Comparison of ENCODE assay signal across 14 cellular contexts in the genomic region with DNA sequence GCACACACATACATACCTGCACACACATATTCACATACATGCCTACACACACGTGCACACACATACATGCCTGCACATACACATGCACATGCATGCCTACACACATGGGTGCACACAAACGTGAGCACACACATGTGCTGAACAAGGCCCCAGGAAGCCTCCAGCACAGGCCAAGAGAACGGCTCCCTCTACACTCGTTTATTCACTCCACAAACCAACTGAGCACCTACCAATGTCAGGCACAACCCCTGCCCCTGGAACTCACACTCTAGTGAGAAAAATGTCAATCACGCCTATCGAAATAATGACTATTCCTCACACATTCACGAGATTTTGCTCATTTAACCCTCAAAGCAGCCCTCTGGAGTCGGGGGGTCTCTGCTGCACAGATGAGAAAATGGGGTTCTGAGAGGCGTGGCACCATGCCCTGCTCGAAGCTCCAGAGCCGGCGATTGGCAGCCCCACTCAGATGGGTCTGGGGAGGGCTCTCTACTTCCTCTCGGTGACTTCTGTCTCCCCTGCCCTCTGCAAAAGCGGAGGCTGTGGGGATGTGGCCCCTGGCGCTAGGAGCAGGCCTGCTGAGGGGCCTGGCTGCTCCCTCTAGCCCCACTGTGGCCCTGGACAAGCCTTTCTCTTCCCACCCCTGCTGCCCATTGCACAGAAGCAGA.
DNase-seq lines count a peak whose midpoint lies in the region; ATAC-seq, FAIRE-seq and TF ChIP-seq lines count a peak whose summit lies in the region.
"Had no signal": no experiment of that assay in that cellular context is flagged by ENCODE, and none has a peak within 500 bp of the region (broad histone marks: within the 10 kb centered on the region; RNA-seq: fewer than 3 reads in every experiment).

No MANE protein-coding gene starts in this region.

- H3K27me3 ChIP-seq in HepG2 (ENCODE audit: control insufficient read depth in 1 of 2, insufficient read depth in 2 of 2, low read length in 2 of 2) (peaks cover 5 to 10% of the 10 kb centered on the region in 2 experiments; a peak in 2 of 5 replicates), right lobe of liver (no peaks in the 10 kb centered on the region), H1 (replicated peaks in 1 of 4; ENCODE audit: control insufficient read depth in 3 of 4, extremely low read depth in 1 of 4, insufficient read depth in 3 of 4, low read length in 3 of 4) (no peaks in the 10 kb centered on the region; a peak in 1 of 7 replicates), body of pancreas (no peaks in the 10 kb centered on the region)

- H2BK5ac ChIP-seq in H1 (ENCODE audit: low read depth, low read length), result peak overlapping the region; percentile 18

- 39% methylated on average over 9 of the region's 15 CpGs for WGBS in HepG2 (ENCODE audit: low lambda C conversion rate)
- WGBS in right lobe of liver (ENCODE audit: insufficient coverage, low coverage, low lambda C conversion rate, missing lambda C conversion rate), result 60% methylated on average over 11 of the region's 15 CpGs
- 89% methylated on average over 15 of the region's 15 CpGs; no CpG with 5 or more reads in 1 of the 2 experiments for WGBS in H1 (ENCODE audit: extremely low coverage in 1 of 2, insufficient coverage in 1 of 2, insufficient read length in 1 of 2, insufficient replicate concordance in 2 of 2, low coverage in 1 of 2, low lambda C conversion rate in 2 of 2, missing lambda C conversion rate in 1 of 2), 2 experiments
- 61 to 71% methylated on average over 11 to 15 of the region's 15 CpGs for WGBS in body of pancreas, 2 donors

- TF ChIP-seq POLR2A in HepG2 (IDR thresholded peaks at IDR 0.05; ENCODE audit: insufficient read depth in 1 of 2, low read depth in 2 of 2, low read length in 2 of 2) (no peak), right lobe of liver (IDR thresholded peaks at IDR 0.05) (no peak), H1 (IDR thresholded peaks at IDR 0.05; ENCODE audit: control extremely low read depth in 1 of 2, low read depth in 2 of 2, low read length in 2 of 2) (no peak), body of pancreas (IDR thresholded peaks at IDR 0.05) (no peak)

- no peak overlapping the region for H4K8ac ChIP-seq in H1 (ENCODE audit: extremely low read depth, insufficient read depth, low read length)

- H3K4ac ChIP-seq in H1 (replicated peaks; ENCODE audit: insufficient read length, low read depth, low read length), result peak overlapping the region; percentile 47

- CTCF ChIA-PET in HepG2 (lab: Yijun Ruan, JAX; ENCODE audit: low intra/inter-chr PET ratio, low total read pairs) (no interaction called here), H1 (lab: Charles Lee; ENCODE audit: partially characterized antibody) (interaction anchor here (0.5 to 1.5 kb wide), 2 partner anchors 16 to 169 kb away, joined by 3 to 4 read pairs; no protein-coding TSS in a partner anchor)

- H4K5ac ChIP-seq in H1 (ENCODE audit: insufficient read length, low read depth, low read length), result no peak overlapping the region

- no peak overlapping the region; the same call in 1 of the 2 replicates for H2AK5ac ChIP-seq in H1 (ENCODE audit: low read depth, low read length)

- peak overlapping the region; percentile 51 for H2BK120ac ChIP-seq in H1 (replicated peaks; ENCODE audit: low read depth, low read length)

- no peak overlapping the region for H4K91ac ChIP-seq in H1 (replicated peaks; ENCODE audit: insufficient read length, low read length)

- DNase-seq in HepG2 (ENCODE audit: low spot score), result no peak
- DNase-seq in right lobe of liver, result no peak
- DNase-seq in SK-N-MC (ENCODE audit: low read depth, low spot score), result no peak
- DNase-seq in H1 (ENCODE audit: low read depth in 1 of 2, low spot score in 2 of 2), result no peak
- no peak for DNase-seq in NCI-H187 (lab: John Stamatoyannopoulos, UW)
- no peak for DNase-seq in NCI-H82 treated with DMSO at 0.1 percent for 48 hours (lab: John Stamatoyannopoulos, UW; ENCODE audit: unreplicated experiment)
- DNase-seq in body of pancreas, result no peak
- DNase-seq: AML-193, cortex of kidney, EL, HCEC 1CT, NCI-H1105 had no signal

- no TSS peak for BruUV-seq in HepG2 (replicated peaks; lab: Mats Ljungman, UMichigan)

- H3K9me3 ChIP-seq in HepG2 (ENCODE audit: low read length), result no peaks in the 10 kb centered on the region
- H3K9me3 ChIP-seq in right lobe of liver, result no peaks in the 10 kb centered on the region
- no peaks in the 10 kb centered on the region for H3K9me3 ChIP-seq in SK-N-MC (ENCODE audit: low read depth, low read length)
- no peaks in the 10 kb centered on the region for H3K9me3 ChIP-seq in H1 (ENCODE audit: insufficient read depth in 2 of 2, low read depth in 1 of 2, low read length in 1 of 2)
- H3K9me3 ChIP-seq in body of pancreas, result no peaks in the 10 kb centered on the region

- H3K4me1 ChIP-seq in HepG2 (ENCODE audit: insufficient read depth, low read length) (peaks cover 25% of the 10 kb centered on the region), right lobe of liver (no peaks in the 10 kb centered on the region), H1 (replicated peaks in 1 of 4; ENCODE audit: control insufficient read depth in 3 of 4, insufficient read depth in 4 of 4, low read length in 3 of 4) (peaks cover 0 to 14% (median 8%) of the 10 kb centered on the region in 4 experiments; a peak in 6 of 7 replicates), body of pancreas (no peaks in the 10 kb centered on the region)
- H3K4me1 ChIP-seq: parathyroid adenoma had no signal

- H3K14ac ChIP-seq in H1 (ENCODE audit: insufficient read length), result no peak overlapping the region

- no peak overlapping the region for H3K18ac ChIP-seq in H1 (ENCODE audit: extremely low read depth, low read length)

- no peak overlapping the region for H3K23ac ChIP-seq in H1 (ENCODE audit: insufficient read length)

- ATAC-seq in HepG2, result no peak
- no peak for ATAC-seq in right lobe of liver
- no peak for ATAC-seq in HG02610 (IDR thresholded peaks at IDR 0.05; ENCODE audit: unreplicated experiment)
- ATAC-seq in body of pancreas, result no peak

- no peaks in the 10 kb centered on the region for H3K79me2 ChIP-seq in HepG2 (ENCODE audit: insufficient read depth, low read length)
- no peaks in the 10 kb centered on the region for H3K79me2 ChIP-seq in H1 (ENCODE audit: control insufficient read depth in 1 of 2, insufficient read depth in 2 of 2, low read length in 2 of 2)
- H3K79me2 ChIP-seq: parathyroid adenoma had no signal

- H3K9ac ChIP-seq in HepG2 (ENCODE audit: insufficient read depth, low read depth, low read length) (no peak overlapping the region), SK-N-MC (ENCODE audit: insufficient read length) (no peak overlapping the region), H1 (replicated peaks in 1 of 4; ENCODE audit: extremely low read depth in 1 of 4, low read depth in 3 of 4, low read length in 3 of 4) (no peak overlapping the region)
- H3K9ac ChIP-seq: parathyroid adenoma had no signal

- H3K4me2 ChIP-seq in HepG2 (ENCODE audit: low read depth, low read length), result peak overlapping the region; percentile 15; the same call in 1 of the 2 replicates
- no peak overlapping the region for H3K4me2 ChIP-seq in H1 (ENCODE audit: insufficient read depth in 1 of 2, low read depth in 2 of 2, low read length in 2 of 2)

- no peak overlapping the region for H2AFZ ChIP-seq in HepG2 (ENCODE audit: low read length)
- 0 out of 2 replicates have a peak overlapping the region, but pooled peaks have one; percentile 29 for H2AFZ ChIP-seq in H1 (ENCODE audit: low read length)
- H2AFZ ChIP-seq: parathyroid adenoma had no signal

- no peaks in the 10 kb centered on the region for H3K36me3 ChIP-seq in HepG2 (replicated peaks in 1 of 2; ENCODE audit: control insufficient read depth in 1 of 2, insufficient read depth in 2 of 2, low read length in 2 of 2)
- H3K36me3 ChIP-seq in right lobe of liver, result no peaks in the 10 kb centered on the region
- no peaks in the 10 kb centered on the region for H3K36me3 ChIP-seq in SK-N-MC (ENCODE audit: insufficient read depth, low read length)
- no peaks in the 10 kb centered on the region for H3K36me3 ChIP-seq in H1 (ENCODE audit: control insufficient read depth in 2 of 4, insufficient read depth in 4 of 4, low read length in 3 of 4)
- H3K36me3 ChIP-seq in body of pancreas (replicated peaks in 1 of 2; ENCODE audit: insufficient read depth in 1 of 2, low read depth in 2 of 2), result no peaks in the 10 kb centered on the region

- TF ChIP-seq CTCF in HepG2 (CRISPR knock-in tag; IDR thresholded peaks at IDR 0.05) (no peak), right lobe of liver (IDR thresholded peaks at IDR 0.05) (no peak), H1 (IDR thresholded peaks at IDR 0.05; ENCODE audit: control extremely low read depth in 1 of 3, insufficient read depth in 1 of 3, low read depth in 1 of 3, low read length in 3 of 3) (no peak), body of pancreas (IDR thresholded peaks at IDR 0.05) (no peak)

- peak overlapping the region; percentile 85; the same call in 1 of the 2 replicates for H2BK15ac ChIP-seq in H1 (ENCODE audit: low read length)

- peak overlapping the region; percentile 75; the same call in 1 of the 2 replicates for H2BK12ac ChIP-seq in H1 (ENCODE audit: low read depth, low read length)

- in situ Hi-C loops in HepG2 (cut with HindIII; ENCODE audit: extremely low pct_ligation_motif_present, low pct_unique_long_range_greater_than_20kb), result no loop called here

- H3K79me1 ChIP-seq in H1 (ENCODE audit: low read depth, low read length), result no peaks in the 10 kb centered on the region

- H3K4me3 ChIP-seq in HepG2 (replicated peaks in 1 of 3; ENCODE audit: insufficient read depth in 1 of 3, low read depth in 2 of 3, low read length in 3 of 3) (no peak overlapping the region), right lobe of liver (no peak overlapping the region), SK-N-MC (no peak overlapping the region), H1 (ENCODE audit: extremely low read depth in 1 of 4, insufficient read depth in 2 of 4, low read depth in 3 of 4, low read length in 4 of 4) (no peak overlapping the region), body of pancreas (no peak overlapping the region)

- no peak overlapping the region for H3K27ac ChIP-seq in HepG2 (ENCODE audit: extremely low read length, insufficient read depth, low read length)
- H3K27ac ChIP-seq in right lobe of liver, result no peak overlapping the region
- peak overlapping the region; percentile 17; the same call in 1 of the 2 replicates for H3K27ac ChIP-seq in SK-N-MC
- no peak overlapping the region for H3K27ac ChIP-seq in H1 (ENCODE audit: low read depth, low read length)
- no peak overlapping the region for H3K27ac ChIP-seq in body of pancreas
- H3K27ac ChIP-seq: parathyroid adenoma had no signal

- H3K56ac ChIP-seq in H1 (replicated peaks; ENCODE audit: insufficient read length, low read depth, low read length), result no peak overlapping the region

- 0 out of 2 replicates have a peak overlapping the region, but pooled peaks have one; percentile 72 for H2BK20ac ChIP-seq in H1 (ENCODE audit: low read length)

- 0 out of 2 replicates have a peak, but pooled peaks cover 5% of the 10 kb centered on the region for H3K23me2 ChIP-seq in H1 (ENCODE audit: low read depth, low read length)

- intact Hi-C loops in HepG2 (cut with micrococcal nuclease; ENCODE audit: unreplicated experiment), result no loop called here
- intact Hi-C loops in right lobe of liver (cut with DNase I), result loop anchor here in 1 of 2 donors (10.0 kb wide), 1 partner anchor 86 kb away; a partner anchor contains a TSS
- intact Hi-C loops in body of pancreas (cut with DNase I), result no loop called here

- TF ChIP-seq EP300 in HepG2 (IDR thresholded peaks at IDR 0.05; ENCODE audit: low read depth in 2 of 2, low read length in 2 of 2), result no peak
- TF ChIP-seq EP300 in HepG2 (CRISPR knock-in tag; IDR thresholded peaks at IDR 0.05; ENCODE audit: borderline replicate concordance), result no peak
- TF ChIP-seq EP300 in H1 (IDR thresholded peaks at IDR 0.05; ENCODE audit: borderline replicate concordance in 1 of 2, low read depth in 2 of 2, low read length in 2 of 2), result no peak

- POLR2A ChIA-PET in HepG2 (lab: Yijun Ruan, JAX) (no interaction called here), H1 (lab: Charles Lee; ENCODE audit: partially characterized antibody) (interaction anchor here (1.3 kb wide), 1 partner anchor 12 kb away, joined by 3 read pairs; no protein-coding TSS in a partner anchor)

- no peak for TF ChIP-seq RAD21 in HepG2 (CRISPR knock-in tag; IDR thresholded peaks at IDR 0.05)
- no peak for TF ChIP-seq RAD21 in H1 (IDR thresholded peaks at IDR 0.05 in 1 of 2, conservative IDR thresholded peaks at IDR 0.05 in 1 of 2; ENCODE audit: low read depth in 2 of 2, low read length in 2 of 2)

- FAIRE-seq in HepG2 (lab: Jason Lieb, UNC), result no peak
- FAIRE-seq in H1 (lab: Jason Lieb, UNC), result no peak

- H4K20me1 ChIP-seq in HepG2 (ENCODE audit: insufficient read depth, low read length) (no peaks in the 10 kb centered on the region), H1 (replicated peaks in 1 of 2; ENCODE audit: control insufficient read depth in 1 of 2, insufficient read depth in 2 of 2, low read length in 2 of 2) (peaks cover 0 to 5% of the 10 kb centered on the region in 2 experiments)
